8 cellular contexts compared by ENCODE assay signal in genomic region chrX:53224860-53225797, GRCh38. TPM values are rescaled to one million over a fixed set of nuclear protein-coding genes. Genes with fewer than 3 reads are reported as not detected.
DNase-seq lines count a peak whose midpoint lies in the region; ATAC-seq and TF ChIP-seq lines count a peak whose summit lies in the region.

Gene KDM5C (minus strand): TSS chrX:53225207. CDS start chrX:53224889, 318 bp downstream.

- H3K27ac ChIP-seq in HUES64 (ENCODE audit: low read depth, low read length) (peak within 1 kb of the TSS; percentile 97), OCI-LY1 (ENCODE audit: low read depth, low read length, poor library complexity, severe bottlenecking) (peak within 1 kb of the TSS; percentile 80)

- H3K27me3 Mint-ChIP-seq in endothelial cell (ENCODE audit: unreplicated experiment): no peaks in the 10 kb centered on the region

- H3K4me3 ChIP-seq in HUES64 (ENCODE audit: low read length) (peak within 1 kb of the TSS; percentile 96), OCI-LY1 (ENCODE audit: low read depth, low read length, poor library complexity, severe bottlenecking) (peak within 1 kb of the TSS; percentile 67)

- no peaks in the 10 kb centered on the region for H3K9me2 ChIP-seq in OCI-LY1 (ENCODE audit: low read depth, low read length)

- H3K27me3 ChIP-seq in HUES64 (ENCODE audit: insufficient read depth, low read length): no peaks in the 10 kb centered on the region
- no peaks in the 10 kb centered on the region for H3K27me3 ChIP-seq in OCI-LY1 (ENCODE audit: insufficient read depth, low read length)

- WGBS in HUES64: under 1% methylated on average over 66 of the region's 67 CpGs

- peak; percentile 80 for ATAC-seq in GM21390 (IDR thresholded peaks at IDR 0.05; ENCODE audit: unreplicated experiment)

- peak within 1 kb of the TSS; percentile 99 for H3K27ac Mint-ChIP-seq in endothelial cell (ENCODE audit: unreplicated experiment)

- TF ChIP-seq CTCF in OCI-LY1 (IDR thresholded peaks at IDR 0.05; ENCODE audit: low read length): no peak
- TF ChIP-seq CTCF in endothelial cell (IDR thresholded peaks at IDR 0.05; ENCODE audit: unreplicated experiment): no peak

- H3F3A ChIP-seq in OCI-LY1 (ENCODE audit: insufficient read depth, low read length): no peaks in the 10 kb centered on the region

- no peaks in the 10 kb centered on the region for H3K9me3 Mint-ChIP-seq in endothelial cell (ENCODE audit: unreplicated experiment)

- peaks cover 38% of the 10 kb centered on the region for H3K79me2 ChIP-seq in OCI-LY1 (ENCODE audit: insufficient read depth, low read length)

- H2AFZ ChIP-seq in OCI-LY1 (ENCODE audit: low read length): 0 out of 2 replicates have a peak within 1 kb of the TSS, but pooled peaks have one; percentile 52

- no peaks in the 10 kb centered on the region for H4K20me1 ChIP-seq in OCI-LY1 (ENCODE audit: insufficient read depth, low read length)

- no peaks in the 10 kb centered on the region for H3K9me3 ChIP-seq in HUES64 (ENCODE audit: insufficient read depth, low read depth, low read length)
- no peaks in the 10 kb centered on the region for H3K9me3 ChIP-seq in OCI-LY1 (ENCODE audit: low read length)

- peaks cover 22% of the 10 kb centered on the region for H3K36me3 ChIP-seq in HUES64 (ENCODE audit: insufficient read depth, low read length)
- H3K36me3 ChIP-seq in OCI-LY1 (ENCODE audit: insufficient read depth, low read length): peaks cover 15% of the 10 kb centered on the region

- peak within 1 kb of the TSS; percentile 97 for H3K4me3 Mint-ChIP-seq in endothelial cell (ENCODE audit: unreplicated experiment)

- peak within 1 kb of the TSS; percentile 90 for H3K4me2 ChIP-seq in OCI-LY1 (ENCODE audit: low read length)

- H3K4me1 ChIP-seq in HUES64 (ENCODE audit: insufficient read depth, low read length): peaks cover 11% of the 10 kb centered on the region
- peaks cover 31% of the 10 kb centered on the region for H3K4me1 ChIP-seq in OCI-LY1 (ENCODE audit: insufficient read depth, low read length, severe bottlenecking)

- H3K9ac ChIP-seq in HUES64 (ENCODE audit: low read depth, low read length) (peak within 1 kb of the TSS; percentile 99), OCI-LY1 (ENCODE audit: low read length) (peak within 1 kb of the TSS; percentile 78)

- DNase-seq in COLO829 (ENCODE audit: low spot score) (peak; percentile 93), endothelial cell (ENCODE audit: low spot score) (peak; percentile 75), midbrain (lab: John Stamatoyannopoulos, UW) (peak; percentile 91)
- DNase-seq in activated CD8-positive, alpha-beta memory T cell treated with anti-CD3 and anti-CD28 coated beads, Interleukin-2, amount 50 U/mL, for 4 hours: peak; percentile 91
- DNase-seq in stimulated activated CD8-positive, alpha-beta memory T cell treated with anti-CD3 and anti-CD28 coated beads, Interleukin-2, amount 100 ng/mL, for 1 hour (ENCODE audit: low read depth in 2 of 2): peak; percentile 71 to 82

- peaks cover 34% of the 10 kb centered on the region for H3K4me1 Mint-ChIP-seq in endothelial cell (ENCODE audit: unreplicated experiment)

- no peaks in the 10 kb centered on the region for H3K36me3 Mint-ChIP-seq in endothelial cell (ENCODE audit: low read depth, unreplicated experiment)

RNA-seq across cellular contexts. Expression of gene KDM5C, which starts in this region (rescaled TPM):
- 44.3 TPM for polyA plus RNA-seq in HUES64 (2013, experiment 1 of 2)
- polyA plus RNA-seq in HUES64 (2013, experiment 2 of 2): 42.0 TPM
- total RNA-seq in endothelial cell (ENCODE audit: unreplicated experiment): 132 TPM

Comparison
In these comparisons a context has a peak if more than half of its experiments do, and no peak if none do; other contexts are left out.
1. Peak in every context shown above with its lines: DNase-seq, ATAC-seq, H3K4me3 ChIP-seq and H3K27ac ChIP-seq.